20 cellular contexts compared by ENCODE assay signal in the genomic region with DNA sequence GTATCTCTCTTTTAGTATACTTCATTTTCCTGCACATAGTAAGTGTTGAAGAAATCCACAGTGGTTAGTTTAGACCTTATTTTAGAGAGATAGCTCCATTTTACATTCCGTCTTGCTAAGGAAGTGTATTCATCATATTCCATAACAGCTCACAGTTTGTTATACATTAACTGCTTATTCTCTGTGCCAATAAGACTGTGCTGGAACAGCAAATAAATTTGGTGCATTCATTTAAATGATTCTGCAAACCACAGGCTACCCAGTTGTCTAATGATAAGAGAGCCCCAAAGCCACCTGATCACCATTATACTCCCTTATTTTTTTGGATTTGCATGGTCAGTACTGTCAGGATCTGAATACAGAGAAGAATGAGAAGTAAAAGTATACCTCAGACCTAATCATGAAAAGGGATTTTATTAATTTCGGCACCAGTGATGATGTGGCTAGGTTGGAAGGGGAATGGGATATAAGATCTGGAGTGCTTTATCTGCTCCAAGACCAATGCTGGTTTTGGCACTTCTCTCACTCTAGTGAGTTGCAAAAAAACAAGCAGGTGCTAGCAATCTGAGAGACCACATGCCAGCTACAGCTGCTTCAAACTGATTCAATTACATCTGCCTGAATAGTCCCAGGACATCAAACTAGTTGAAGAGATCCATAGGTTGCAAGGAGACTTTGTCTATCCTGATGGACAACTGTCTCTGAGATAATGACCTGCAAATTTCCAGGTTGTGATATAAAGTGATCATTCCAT.
DNase-seq lines count a peak whose midpoint lies in the region; ATAC-seq and TF ChIP-seq lines count a peak whose summit lies in the region.
"Had no signal": no experiment of that assay in that cellular context is flagged by ENCODE, and none has a peak within 500 bp of the region (broad histone marks: within the 10 kb centered on the region; RNA-seq: fewer than 3 reads in every experiment).

No MANE protein-coding gene starts in this region.

- H3K36me3 ChIP-seq in body of pancreas (replicated peaks in 1 of 2; ENCODE audit: insufficient read depth in 1 of 2, low read depth in 2 of 2) = no peaks in the 10 kb centered on the region
- H3K36me3 ChIP-seq: lower lobe of right lung, thyroid gland had no signal

- H3K27ac ChIP-seq in body of pancreas = peak overlapping the region; percentile 49 to 71 (median 64)
- H3K27ac ChIP-seq: lower lobe of right lung had no signal

- DNase-seq in NCI-H82 (lab: John Stamatoyannopoulos, UW) (peak; percentile 16), NCI-H82 treated with DMSO at 0.1 percent for 48 hours (lab: John Stamatoyannopoulos, UW; ENCODE audit: unreplicated experiment) (no peak), NCI-H2171 (lab: John Stamatoyannopoulos, UW) (peak; percentile 89), body of pancreas (peak; percentile 35 to 71 (median 56)), retina (peak; percentile 32), natural killer cell (no peak)
- DNase-seq: activated CD8-positive, alpha-beta memory T cell treated with anti-CD3 and anti-CD28 coated beads, Interleukin-2, amount 50 U/mL, for 4 hours; activated naive CD4-positive, alpha-beta T cell treated with anti-CD3 and anti-CD28 coated beads, Interleukin-2, amount 50 U/mL, for 16 hours; CD4-positive, alpha-beta memory T cell; effector memory CD4-positive, alpha-beta T cell; GF-D8; lower lobe of right lung; naive thymus-derived CD8-positive, alpha-beta T cell; NCI-H1048; stimulated activated CD4-positive, alpha-beta T cell treated with anti-CD3 and anti-CD28 coated beads, Interleukin-2, amount 100 ng/mL, for 24 hours; thyroid gland had no signal

- 31 to 33% methylated on average over 2 of the region's 2 CpGs for WGBS in body of pancreas, 2 donors

- no peak overlapping the region for H3K4me3 Mint-ChIP-seq in natural killer cell
- H3K4me3 Mint-ChIP-seq: CD4-positive, alpha-beta memory T cell; IgD-negative memory B cell; naive thymus-derived CD8-positive, alpha-beta T cell had no signal

- peaks cover 6 to 7% of the 10 kb centered on the region in 2 donors for H3K4me1 Mint-ChIP-seq in natural killer cell

- no peaks in the 10 kb centered on the region for H3K9me3 ChIP-seq in body of pancreas
- H3K9me3 ChIP-seq: lower lobe of right lung, thyroid gland had no signal

- no peak overlapping the region for H3K27ac Mint-ChIP-seq in natural killer cell
- H3K27ac Mint-ChIP-seq: CD4-positive, alpha-beta memory T cell had no signal

- H3K36me3 Mint-ChIP-seq in natural killer cell = no peaks in the 10 kb centered on the region

- TF ChIP-seq POLR2A in body of pancreas (IDR thresholded peaks at IDR 0.05) = no peak

- H3K4me1 ChIP-seq in body of pancreas = peaks cover 34% of the 10 kb centered on the region
- H3K4me1 ChIP-seq: lower lobe of right lung had no signal

- intact Hi-C loops in body of pancreas (cut with DNase I) = no loop called here
- intact Hi-C loops in natural killer cell (cut with micrococcal nuclease) = no loop called here

- H3K4me3 ChIP-seq in body of pancreas = no peak overlapping the region
- H3K4me3 ChIP-seq: lower lobe of right lung, thyroid gland had no signal

- no peaks in the 10 kb centered on the region for H3K9me3 Mint-ChIP-seq in natural killer cell
- H3K9me3 Mint-ChIP-seq: IgD-negative memory B cell; naive thymus-derived CD8-positive, alpha-beta T cell had no signal

- H3K27me3 ChIP-seq in body of pancreas = no peaks in the 10 kb centered on the region
- H3K27me3 ChIP-seq: thyroid gland had no signal

- TF ChIP-seq CTCF in body of pancreas (IDR thresholded peaks at IDR 0.05) = no peak
- no peak for TF ChIP-seq CTCF in natural killer cell (IDR thresholded peaks at IDR 0.05)

- peak; percentile 83 for ATAC-seq in body of pancreas
- ATAC-seq in HG03159 (IDR thresholded peaks at IDR 0.05; ENCODE audit: unreplicated experiment) = no peak
- ATAC-seq in GM21526 (IDR thresholded peaks at IDR 0.05; ENCODE audit: low FRiP score, unreplicated experiment) = no peak
- no peak for ATAC-seq in natural killer cell
- ATAC-seq: HCT116; lower lobe of right lung; naive thymus-derived CD8-positive, alpha-beta T cell had no signal

- no peaks in the 10 kb centered on the region for H3K27me3 Mint-ChIP-seq in natural killer cell (ENCODE audit: low read depth in 2 of 2)
- H3K27me3 Mint-ChIP-seq: CD4-positive, alpha-beta memory T cell; IgD-negative memory B cell; naive thymus-derived CD8-positive, alpha-beta T cell had no signal

Comparison
In these comparisons a context has a peak if more than half of its experiments do, and no peak if none do; other contexts are left out.
1. DNase-seq: peak in NCI-H82 (single experiment), NCI-H2171 (single experiment), body of pancreas (4 of 4) and retina (single experiment); none in NCI-H82 treated with DMSO at 0.1 percent for 48 hours (single experiment) and natural killer cell (single experiment).